Comparison of ENCODE assay signal across 26 cellular contexts in genomic region chr21:36171327-36171726, GRCh38. TPM values are rescaled to one million over a fixed set of nuclear protein-coding genes. Genes with fewer than 3 reads are reported as not detected.
DNase-seq lines count a peak whose midpoint lies in the region; ATAC-seq and TF ChIP-seq lines count a peak whose summit lies in the region.
"Had no signal": no experiment of that assay in that cellular context is flagged by ENCODE, and none has a peak within 500 bp of the region (broad histone marks: within the 10 kb centered on the region; RNA-seq: fewer than 3 reads in every experiment).

No MANE protein-coding gene starts in this region.

- POLR2A ChIA-PET in CD4-positive, alpha-beta T cell (lab: Charles Lee), result no interaction called here

- no peak overlapping the region for H3K4me3 ChIP-seq in GM23248
- H3K4me3 ChIP-seq: breast epithelium, colonic mucosa, sigmoid colon, transverse colon had no signal

- 76 to 83% methylated on average over 5 of the region's 5 CpGs for WGBS in GM23248 (ENCODE audit: low coverage in 1 of 2, low lambda C conversion rate in 2 of 2, missing lambda C conversion rate in 2 of 2), 2 experiments

- no peaks in the 10 kb centered on the region for H4K20me1 ChIP-seq in GM23248 (ENCODE audit: insufficient read depth)

- DNase-seq in CD4-positive, alpha-beta T cell, result no peak
- DNase-seq in glutamatergic neuron (no peak), natural killer cell (no peak), GM23248 (no peak)
- no peak for DNase-seq in activated CD4-positive, alpha-beta T cell treated with anti-CD3 and anti-CD28 coated beads, Interleukin-2, amount 50 U/mL, for 1 hour
- DNase-seq: activated CD8-positive, alpha-beta T cell treated with anti-CD3 and anti-CD28 coated beads, Interleukin-2, amount 10 ng/mL, durations not matched to agents 7 days and 5 days; activated gamma-delta T cell treated with Interleukin-2 at 50 U/mL for 16 hours; colonic mucosa; COR-L47; DMS79 treated with DMSO at 0.1 percent for 48 hours; foreskin keratinocyte; hippocampal formation; NCI-H1105; NCI-H1930; NCI-H226; NCI-H774; nephron progenitor cell; sigmoid colon; transverse colon had no signal

- H3K4me2 ChIP-seq in GM23248 (ENCODE audit: unreplicated experiment), result no peak overlapping the region

- H3K27me3 ChIP-seq in CD4-positive, alpha-beta T cell (ENCODE audit: control insufficient read depth, insufficient read depth, low read length), result no peaks in the 10 kb centered on the region
- no peaks in the 10 kb centered on the region for H3K27me3 ChIP-seq in GM23248 (replicated peaks; ENCODE audit: insufficient read depth)
- H3K27me3 ChIP-seq: breast epithelium, colonic mucosa, foreskin keratinocyte, sigmoid colon, transverse colon had no signal

- intact Hi-C loops in CD4-positive, alpha-beta T cell (cut with DNase I, micrococcal nuclease), result no loop called here
- intact Hi-C loops in natural killer cell (cut with micrococcal nuclease), result no loop called here

- H3K4me1 Mint-ChIP-seq in CD4-positive, alpha-beta T cell (ENCODE audit: low read depth), result peaks cover 25% of the 10 kb centered on the region
- H3K4me1 Mint-ChIP-seq in IgD-negative memory B cell (peaks cover 7 to 11% (median 9%) of the 10 kb centered on the region in 3 donors), glutamatergic neuron (ENCODE audit: low read depth, unreplicated experiment) (peaks cover 16% of the 10 kb centered on the region), natural killer cell (peaks cover 21 to 32% of the 10 kb centered on the region in 2 donors)

- no peaks in the 10 kb centered on the region for H3K79me2 ChIP-seq in GM23248 (ENCODE audit: insufficient read depth)

- no peak overlapping the region for H2AFZ ChIP-seq in GM23248

- no peaks in the 10 kb centered on the region for H3F3A ChIP-seq in GM23248 (ENCODE audit: insufficient read depth)

- no peak overlapping the region for H3K4me3 Mint-ChIP-seq in CD4-positive, alpha-beta T cell
- no peak overlapping the region for H3K4me3 Mint-ChIP-seq in IgD-negative memory B cell
- peak overlapping the region; percentile 18 for H3K4me3 Mint-ChIP-seq in glutamatergic neuron (ENCODE audit: unreplicated experiment)
- no peak overlapping the region for H3K4me3 Mint-ChIP-seq in natural killer cell
- H3K4me3 Mint-ChIP-seq: activated CD8-positive, alpha-beta T cell treated with anti-CD3 and anti-CD28 coated beads, Interleukin-2, amount 10 ng/mL, durations not matched to agents 7 days and 5 days; nephron progenitor cell had no signal

- peak overlapping the region; percentile 43 for H3K27ac Mint-ChIP-seq in CD4-positive, alpha-beta T cell
- H3K27ac Mint-ChIP-seq in IgD-negative memory B cell, result peak overlapping the region in 2 of 3 donors; percentile 2 to 95
- H3K27ac Mint-ChIP-seq in glutamatergic neuron (ENCODE audit: unreplicated experiment), result no peak overlapping the region
- peak overlapping the region; percentile 7 to 78 for H3K27ac Mint-ChIP-seq in natural killer cell
- H3K27ac Mint-ChIP-seq: nephron progenitor cell had no signal

- H3K36me3 Mint-ChIP-seq in CD4-positive, alpha-beta T cell (ENCODE audit: low read depth), result peaks cover 40% of the 10 kb centered on the region
- H3K36me3 Mint-ChIP-seq in IgD-negative memory B cell, result peaks cover 9% of the 10 kb centered on the region
- H3K36me3 Mint-ChIP-seq in glutamatergic neuron (ENCODE audit: unreplicated experiment), result peaks cover 17% of the 10 kb centered on the region
- H3K36me3 Mint-ChIP-seq in natural killer cell, result no peaks in the 10 kb centered on the region

- no peak for ATAC-seq in CD4-positive, alpha-beta T cell (ENCODE audit: poor library complexity)
- ATAC-seq in natural killer cell (no peak), GM18861 (IDR thresholded peaks at IDR 0.05; ENCODE audit: unreplicated experiment) (no peak)
- ATAC-seq: activated CD8-positive, alpha-beta T cell treated with anti-CD3 and anti-CD28 coated beads, Interleukin-2, amount 10 ng/mL, durations not matched to agents 7 days and 5 days; esophagus mucosa; foreskin keratinocyte had no signal

- no peak for TF ChIP-seq CTCF in CD4-positive, alpha-beta T cell (IDR thresholded peaks at IDR 0.05)
- TF ChIP-seq CTCF in glutamatergic neuron (IDR thresholded peaks at IDR 0.05; ENCODE audit: partially characterized antibody, unreplicated experiment) (no peak), natural killer cell (IDR thresholded peaks at IDR 0.05) (no peak)

- no peak overlapping the region for H3K27ac ChIP-seq in CD4-positive, alpha-beta T cell (ENCODE audit: low read depth, low read length)
- no peak overlapping the region for H3K27ac ChIP-seq in GM23248
- H3K27ac ChIP-seq: breast epithelium, colonic mucosa, foreskin keratinocyte, HL-60, RWPE1, sigmoid colon, transverse colon had no signal

- no peaks in the 10 kb centered on the region for H3K9me2 ChIP-seq in GM23248 (ENCODE audit: insufficient read depth)

- no peaks in the 10 kb centered on the region for H3K9me3 ChIP-seq in CD4-positive, alpha-beta T cell (ENCODE audit: control insufficient read depth, low read length)
- H3K9me3 ChIP-seq in GM23248 (ENCODE audit: low read depth), result no peaks in the 10 kb centered on the region
- H3K9me3 ChIP-seq: breast epithelium, colonic mucosa, sigmoid colon, transverse colon had no signal

- no peaks in the 10 kb centered on the region for H3K4me1 ChIP-seq in GM23248 (ENCODE audit: insufficient read depth)
- H3K4me1 ChIP-seq: breast epithelium, foreskin keratinocyte, sigmoid colon had no signal

- H3K36me3 ChIP-seq in GM23248 (ENCODE audit: low read depth), result no peaks in the 10 kb centered on the region
- H3K36me3 ChIP-seq: breast epithelium, colonic mucosa had no signal

- no peak overlapping the region for H3K9ac ChIP-seq in GM23248

- CTCF ChIA-PET in CD4-positive, alpha-beta T cell (lab: Charles Lee), result interaction anchor here (0.6 kb wide), 1 partner anchor 106 kb away, joined by 3 read pairs; no protein-coding TSS in a partner anchor

- no peaks in the 10 kb centered on the region for H3K9me3 Mint-ChIP-seq in CD4-positive, alpha-beta T cell
- no peaks in the 10 kb centered on the region for H3K9me3 Mint-ChIP-seq in IgD-negative memory B cell
- peaks cover 8% of the 10 kb centered on the region for H3K9me3 Mint-ChIP-seq in glutamatergic neuron (ENCODE audit: unreplicated experiment)
- no peaks in the 10 kb centered on the region for H3K9me3 Mint-ChIP-seq in natural killer cell
- H3K9me3 Mint-ChIP-seq: nephron progenitor cell had no signal

- in situ Hi-C loops in GM23248 (cut with MboI), result no loop called here

- no peaks in the 10 kb centered on the region for H3K27me3 Mint-ChIP-seq in CD4-positive, alpha-beta T cell
- H3K27me3 Mint-ChIP-seq in IgD-negative memory B cell (no peaks in the 10 kb centered on the region), glutamatergic neuron (ENCODE audit: unreplicated experiment) (peaks cover 2% of the 10 kb centered on the region), natural killer cell (ENCODE audit: low read depth in 2 of 2) (no peaks in the 10 kb centered on the region)

RNA-seq across cellular contexts. Expression of gene DOP1B, which starts 14.7 kb away (rescaled TPM):
- total RNA-seq in CD4-positive, alpha-beta T cell, result 10 to 100 TPM; 11.0 to 12.7 TPM
- polyA plus RNA-seq in IgD-negative memory B cell (31.9 TPM), GM23248 (2016; fragmentation: Nextera tagmentation; extraction: Ambion mirVana) (5.4 and 6.0 TPM in 2 replicates)
- total RNA-seq in glutamatergic neuron (ENCODE audit: unreplicated experiment) (37.8 TPM), natural killer cell (10 to 100 TPM; 29.5 to 32.1 (median 31.9) TPM)
- total RNA-seq in GM23248 (2014; rRNA removed; shearing (Covaris generic)), result 12.0 and 12.3 TPM in 2 replicates

RNA-seq across cellular contexts. Expression of gene CBR3, which starts 36.4 kb away (rescaled TPM):
- total RNA-seq in CD4-positive, alpha-beta T cell, result 1 to 10 TPM; 2.6 to 3.0 TPM
- 23.7 TPM for polyA plus RNA-seq in IgD-negative memory B cell
- total RNA-seq in glutamatergic neuron (ENCODE audit: unreplicated experiment), result not detected
- total RNA-seq in natural killer cell, result 1 to 10 TPM in 2 of 3 donors, under 1 TPM in 1; 0.95 to 1.5 (median 1.2) TPM
- total RNA-seq in GM23248 (2014; rRNA removed; shearing (Covaris generic)), result 17.3 and 29.0 TPM in 2 replicates
- 28.1 and 28.3 TPM in 2 replicates for polyA plus RNA-seq in GM23248 (2016; fragmentation: Nextera tagmentation; extraction: Ambion mirVana)
- total RNA-seq: left lobe of liver had no signal
